Comparison of ENCODE assay signal across 22 cellular contexts in genomic region chr7:142414135-142414534, GRCh38.
DNase-seq lines count a peak whose midpoint lies in the region; ATAC-seq, FAIRE-seq and TF ChIP-seq lines count a peak whose summit lies in the region.
"Had no signal": no experiment of that assay in that cellular context is flagged by ENCODE, and none has a peak within 500 bp of the region (broad histone marks: within the 10 kb centered on the region; RNA-seq: fewer than 3 reads in every experiment).

No MANE protein-coding gene starts in this region.

- H3K9me2 ChIP-seq in PC-3 (replicated peaks; ENCODE audit: low read length), result no peaks in the 10 kb centered on the region

- H3K4me3 ChIP-seq in GM12878 (no peak overlapping the region), left lung (no peak overlapping the region), PC-3 (ENCODE audit: low read length) (no peak overlapping the region)
- H3K4me3 ChIP-seq: coronary artery, esophagus squamous epithelium, left ventricle myocardium inferior, thyroid gland had no signal

- H3K27me3 ChIP-seq in GM12878 (replicated peaks in 1 of 2; ENCODE audit: control insufficient read depth in 2 of 2, insufficient read depth in 2 of 2, low read length in 1 of 2) (no peaks in the 10 kb centered on the region; a peak in 1 of 4 replicates), left lung (no peaks in the 10 kb centered on the region), PC-3 (ENCODE audit: low read length) (no peaks in the 10 kb centered on the region)
- H3K27me3 ChIP-seq: esophagus squamous epithelium, thyroid gland had no signal

- H3K9me3 ChIP-seq in GM12878 (replicated peaks; ENCODE audit: control insufficient read depth, insufficient read depth, low read length) (no peaks in the 10 kb centered on the region), left lung (no peaks in the 10 kb centered on the region), PC-3 (ENCODE audit: low read length) (no peaks in the 10 kb centered on the region)
- H3K9me3 ChIP-seq: esophagus squamous epithelium, left ventricle myocardium inferior, thyroid gland had no signal

- POLR2A ChIA-PET in GM12878 (lab: Charles Lee) (no interaction called here), PC-3 (lab: Charles Lee; ENCODE audit: unreplicated experiment) (no interaction called here)

- H3K27ac ChIP-seq in GM12878 (ENCODE audit: control insufficient read depth, insufficient read depth) (no peak overlapping the region), left lung (no peak overlapping the region), PC-3 (ENCODE audit: low read length) (no peak overlapping the region)
- H3K27ac ChIP-seq: coronary artery, esophagus squamous epithelium, HL-60, left ventricle myocardium inferior, thyroid gland had no signal

- no peak overlapping the region for H3K9ac ChIP-seq in GM12878 (ENCODE audit: control insufficient read depth, insufficient read depth, low read length)
- H3K9ac ChIP-seq in PC-3 (ENCODE audit: low read length), result no peak overlapping the region

- SMC1A ChIA-PET in GM12878 (lab: Charles Lee; ENCODE audit: uncharacterized antibody, unreplicated experiment), result no interaction called here

- ATAC-seq in GM18520 (IDR thresholded peaks at IDR 0.05; ENCODE audit: unreplicated experiment) (peak; percentile 64), GM21381 (IDR thresholded peaks at IDR 0.05; ENCODE audit: unreplicated experiment) (peak; percentile 87), HG03064 (IDR thresholded peaks at IDR 0.05; ENCODE audit: low read depth, unreplicated experiment) (peak; percentile 77), GM12878 (peak; percentile 61), left lung (no peak), GM18505 (IDR thresholded peaks at IDR 0.05; ENCODE audit: unreplicated experiment) (no peak), PC-3 (no peak)
- ATAC-seq: HCT116; naive thymus-derived CD4-positive, alpha-beta T cell had no signal

- no peaks in the 10 kb centered on the region for H3K4me1 ChIP-seq in GM12878 (ENCODE audit: control insufficient read depth, insufficient read depth, low read length)
- no peaks in the 10 kb centered on the region for H3K4me1 ChIP-seq in left lung
- H3K4me1 ChIP-seq in PC-3 (ENCODE audit: insufficient read depth, low read length), result peaks cover 5% of the 10 kb centered on the region
- H3K4me1 ChIP-seq: esophagus squamous epithelium, left ventricle myocardium inferior, thyroid gland had no signal

- RAD21 ChIA-PET in GM12878 (lab: Charles Lee; ENCODE audit: unreplicated experiment), result interaction anchor here (1.5 kb wide), 1 partner anchor 69 kb away, joined by 3 read pairs; no protein-coding TSS in a partner anchor

- CTCF ChIA-PET in GM12878 (lab: Yijun Ruan, JAX) (interaction anchor here (1.0 to 2.3 kb wide), 4 partner anchors 9 to 70 kb away, joined by 3 to 12 read pairs (median 9); no protein-coding TSS in a partner anchor), PC-3 (lab: Charles Lee) (interaction anchor here (0.6 to 0.7 kb wide), 2 partner anchors 24 to 66 kb away, joined by 3 read pairs; no protein-coding TSS in a partner anchor)

- H3K36me3 ChIP-seq in GM12878 (ENCODE audit: control insufficient read depth in 2 of 2, insufficient read depth in 2 of 2, low read length in 1 of 2) (no peaks in the 10 kb centered on the region), left lung (no peaks in the 10 kb centered on the region), PC-3 (ENCODE audit: low read depth, low read length) (no peaks in the 10 kb centered on the region)
- H3K36me3 ChIP-seq: esophagus squamous epithelium, left ventricle myocardium inferior, thyroid gland had no signal

- in situ Hi-C loops in GM12878 (cut with MboI), result no loop called here

- DNase-seq in GM12878 (ENCODE audit: low read depth, low spot score) (no peak), left lung (no peak), PC-3 (no peak)
- DNase-seq in activated CD4-positive, alpha-beta T cell treated with anti-CD3 and anti-CD28 coated beads, Interleukin-2, amount 50 U/mL, for 4 hours, result no peak
- DNase-seq: activated CD4-positive, alpha-beta T cell treated with anti-CD3 and anti-CD28 coated beads for 4 hours; activated T-cell treated with anti-CD3 and anti-CD28 coated beads, Interleukin-2, amount 50 U/mL, for 48 hours; esophagus squamous epithelium; hippocampal formation; Kasumi-1; left ventricle myocardium inferior; naive thymus-derived CD4-positive, alpha-beta T cell; NCI-H1694 treated with DMSO at 0.1 percent for 48 hours; NCI-H524 treated with DMSO at 0.1 percent for 48 hours; thyroid gland had no signal

- H4K20me1 ChIP-seq in GM12878 (ENCODE audit: control insufficient read depth, insufficient read depth) (no peaks in the 10 kb centered on the region), PC-3 (ENCODE audit: low read length) (no peaks in the 10 kb centered on the region)

- H3K79me2 ChIP-seq in GM12878 (ENCODE audit: control insufficient read depth, insufficient read depth, low read length), result no peaks in the 10 kb centered on the region
- no peaks in the 10 kb centered on the region for H3K79me2 ChIP-seq in PC-3 (ENCODE audit: low read length)

- intact Hi-C loops in GM12878 (cut with micrococcal nuclease; ENCODE audit: unreplicated experiment) (no loop called here), left lung (cut with DNase I) (no loop called here), PC-3 (cut with micrococcal nuclease) (no loop called here)

- TF ChIP-seq CTCF in GM12878 (IDR thresholded peaks at IDR 0.05 in 2 of 3, conservative IDR thresholded peaks at IDR 0.05 in 1 of 3; ENCODE audit: control insufficient read depth in 2 of 3, extremely low read depth in 1 of 3, insufficient read depth in 1 of 3, low read depth in 3 of 3, low read length in 3 of 3), result no peak
- TF ChIP-seq CTCF in left lung (IDR thresholded peaks at IDR 0.05), result no peak
- no peak for TF ChIP-seq CTCF in PC-3 (conservative IDR thresholded peaks at IDR 0.05; ENCODE audit: low read depth, low read length)

- 0% methylated on average over 3 of the region's 3 CpGs for WGBS in GM12878 (ENCODE audit: insufficient coverage, insufficient replicate concordance, low lambda C conversion rate, missing lambda C conversion rate)

- no peak overlapping the region for H2AFZ ChIP-seq in GM12878 (ENCODE audit: control insufficient read depth, low read depth, low read length)
- H2AFZ ChIP-seq in PC-3 (ENCODE audit: low read length), result no peak overlapping the region

- no peak for TF ChIP-seq POLR2A in GM12878 (IDR thresholded peaks at IDR 0.05; ENCODE audit: low read depth, low read length)
- TF ChIP-seq POLR2A in GM18505 (IDR thresholded peaks at IDR 0.05; ENCODE audit: borderline replicate concordance, extremely low read depth, insufficient read depth, insufficient read length), result no peak

- no peak for TF ChIP-seq EP300 in GM12878 (IDR thresholded peaks at IDR 0.05; ENCODE audit: borderline replicate concordance in 1 of 2, control insufficient read depth in 1 of 2, low read depth in 2 of 2, low read length in 2 of 2)

- TF ChIP-seq RAD21 in GM12878 (IDR thresholded peaks at IDR 0.05; ENCODE audit: insufficient read depth, low read depth, low read length), result no peak

- no TSS peak for BruUV-seq in GM12878 (replicated peaks; lab: Mats Ljungman, UMichigan)
- BruUV-seq in PC-3 (replicated peaks; lab: Mats Ljungman, UMichigan), result no TSS peak

- H3F3A ChIP-seq in PC-3 (ENCODE audit: low read length, unreplicated experiment), result no peaks in the 10 kb centered on the region

- no peak overlapping the region for H3K4me2 ChIP-seq in GM12878 (ENCODE audit: control insufficient read depth, insufficient read depth)
- no peak overlapping the region for H3K4me2 ChIP-seq in PC-3 (ENCODE audit: low read length)

- FAIRE-seq in GM12878 (lab: Jason Lieb, UNC), result no peak
- FAIRE-seq: D721Med had no signal

TF ChIP-seq in GM12878, 131 proteins besides CTCF, POLR2A, EP300 and RAD21:
- TF ChIP-seq NKRF (conservative IDR thresholded peaks at IDR 0.05) (no peak), USF2 (IDR thresholded peaks at IDR 0.05; ENCODE audit: borderline replicate concordance, low read depth, low read length) (no peak), ZNF274 (IDR thresholded peaks at IDR 0.05; ENCODE audit: insufficient read depth, insufficient read length) (no peak), SRF (IDR thresholded peaks at IDR 0.05; ENCODE audit: low read depth in 2 of 2, low read length in 2 of 2) (no peak), NR2C1 (IDR thresholded peaks at IDR 0.05) (no peak)

Comparison
In these comparisons a context has a peak if more than half of its experiments do, and no peak if none do; other contexts are left out.
1. ATAC-seq: peak in GM18520 (single experiment), GM21381 (single experiment), HG03064 (single experiment) and GM12878 (single experiment); none in left lung (single experiment), GM18505 (single experiment) and PC-3 (single experiment).